ENCODE assay signal across 34 cellular contexts in the genomic region with DNA sequence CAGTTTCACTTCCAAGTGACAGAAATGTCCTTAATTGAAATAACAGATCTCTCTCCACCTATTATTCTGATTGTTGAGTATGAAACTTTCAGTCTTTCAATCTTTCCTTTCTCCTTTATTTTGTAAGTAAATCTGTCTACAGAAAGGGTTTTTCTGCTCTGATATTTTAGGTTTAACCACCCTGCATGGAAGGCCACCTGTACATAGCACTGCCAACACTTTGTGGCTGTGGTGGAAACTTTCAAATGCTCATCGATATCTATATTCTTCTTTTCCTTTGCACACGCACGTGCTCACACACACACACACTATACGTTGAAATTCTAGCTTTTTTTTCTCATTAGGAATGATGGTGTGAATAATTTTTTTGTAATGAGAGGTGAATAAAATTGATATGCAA.
"Had no signal": no experiment of that assay in that cellular context is flagged by ENCODE, and none has a peak within 500 bp of the region (broad histone marks: within the 10 kb centered on the region; RNA-seq: fewer than 3 reads in every experiment).

No MANE protein-coding gene starts in this region.

- H3K36me3 ChIP-seq: MG63 had no signal

- H3K4me3 ChIP-seq: MG63 had no signal

- DNase-seq: Karpas-422, Kasumi-1, MG63, MM.1S, MV-4-11, NCI-H1048, NCI-H1092, NCI-H1092 treated with DMSO at 0.1 percent for 48 hours, NCI-H1105, NCI-H1105 treated with DMSO at 0.1 percent for 48 hours, NCI-H1417 treated with DMSO at 0.1 percent for 48 hours, NCI-H1436, NCI-H1436 treated with DMSO at 0.1 percent for 48 hours, NCI-H146, NCI-H1694, NCI-H1694 treated with DMSO at 0.1 percent for 48 hours, NCI-H187, NCI-H187 treated with DMSO at 0.1 percent for 48 hours, NCI-H1930, NCI-H2029, NCI-H2029 treated with DMSO at 0.1 percent for 48 hours, NCI-H2081, NCI-H2081 treated with DMSO at 0.1 percent for 48 hours, NCI-H2107, NCI-H2171, NCI-H2171 treated with DMSO at 0.1 percent for 48 hours, NCI-H2227 treated with DMSO at 0.1 percent for 48 hours, NCI-H226, NCI-H345, NCI-H446, NCI-H446 treated with DMSO at 0.1 percent for 48 hours, NCI-H510A, NCI-H510A treated with DMSO at 0.1 percent for 48 hours, NCI-H524 had no signal

- H3K9me3 ChIP-seq: MG63 had no signal

- H3K27me3 ChIP-seq: MG63 had no signal
